In genomic region chr11:2139118-2139490, GRCh38 we compare ENCODE assay signal across 9 cellular contexts. TPM values are rescaled to one million over a fixed set of nuclear protein-coding genes. Genes with fewer than 3 reads are reported as not detected.
A peak's percentile ranks its signal among the peaks of the same experiment; 100 is the strongest.
DNase-seq lines count a peak whose midpoint lies in the region; ATAC-seq lines count a peak whose summit lies in the region.
"Had no signal": no experiment of that assay in that cellular context is flagged by ENCODE, and none has a peak within 500 bp of the region (broad histone marks: within the 10 kb centered on the region; RNA-seq: fewer than 3 reads in every experiment).

Gene IGF2 (minus strand): TSS chr11:2139389. CDS start chr11:2135523, 3,866 bp downstream.

- H3K9me3 Mint-ChIP-seq in stimulated activated naive CD8-positive, alpha-beta T cell treated with anti-CD3 and anti-CD28 coated beads, Interleukin-15, amount 100 ng/mL, for 72 hours, result no peaks in the 10 kb centered on the region
- H3K9me3 Mint-ChIP-seq in effector memory CD8-positive, alpha-beta T cell, result no peaks in the 10 kb centered on the region
- no peaks in the 10 kb centered on the region for H3K9me3 Mint-ChIP-seq in naive B cell

- no peak within 1 kb of the TSS for H3K27ac ChIP-seq in aorta (ENCODE audit: low read depth in 1 of 2, low read length in 2 of 2)

- 0 to 1% methylated on average over 15 to 58 of the region's 58 CpGs for WGBS in aorta, 2 donors

- H3K4me1 ChIP-seq in aorta (ENCODE audit: control insufficient read depth in 1 of 2, insufficient read depth in 2 of 2, low read length in 2 of 2), result no peaks in the 10 kb centered on the region

- H3K4me3 Mint-ChIP-seq in stimulated activated naive CD8-positive, alpha-beta T cell treated with anti-CD3 and anti-CD28 coated beads, Interleukin-15, amount 100 ng/mL, for 72 hours, result peak within 1 kb of the TSS; percentile 79 to 80
- peak within 1 kb of the TSS; percentile 77 to 80 for H3K4me3 Mint-ChIP-seq in effector memory CD8-positive, alpha-beta T cell
- peak within 1 kb of the TSS; percentile 78 to 95 (median 84) for H3K4me3 Mint-ChIP-seq in naive B cell

- ATAC-seq in stimulated activated naive CD8-positive, alpha-beta T cell treated with anti-CD3 and anti-CD28 coated beads, Interleukin-15, amount 100 ng/mL, for 72 hours, result no peak
- no peak for ATAC-seq in stimulated activated naive CD8-positive, alpha-beta T cell treated with anti-CD3 and anti-CD28 coated beads, Interleukin-15, Interleukin-2, amounts not matched to agents 100 U/mL and 50 U/mL, for 24 hours
- peak; percentile 29 for ATAC-seq in effector memory CD8-positive, alpha-beta T cell (replicated peaks)
- ATAC-seq in naive B cell (ENCODE audit: low read depth in 2 of 2), result peak; percentile 44 to 57
- ATAC-seq in aorta (ENCODE audit: low FRiP score), result no peak
- no peak for ATAC-seq in GM19023 (IDR thresholded peaks at IDR 0.05; ENCODE audit: unreplicated experiment)

- no peaks in the 10 kb centered on the region for H3K27me3 ChIP-seq in aorta (ENCODE audit: control insufficient read depth in 1 of 2, insufficient read depth in 2 of 2, low read length in 1 of 2)

- H3K4me1 Mint-ChIP-seq in stimulated activated naive CD8-positive, alpha-beta T cell treated with anti-CD3 and anti-CD28 coated beads, Interleukin-15, amount 100 ng/mL, for 72 hours, result peaks cover 49% of the 10 kb centered on the region
- peaks cover 0 to 7% of the 10 kb centered on the region in 2 donors for H3K4me1 Mint-ChIP-seq in effector memory CD8-positive, alpha-beta T cell (ENCODE audit: low read depth in 2 of 2)
- H3K4me1 Mint-ChIP-seq in naive B cell, result peaks cover 21 to 30% (median 26%) of the 10 kb centered on the region in 3 donors

- H3K9me3 ChIP-seq in aorta (ENCODE audit: control insufficient read depth, low read length), result no peaks in the 10 kb centered on the region

- peaks cover 87% of the 10 kb centered on the region for H3K27me3 Mint-ChIP-seq in stimulated activated naive CD8-positive, alpha-beta T cell treated with anti-CD3 and anti-CD28 coated beads, Interleukin-15, amount 100 ng/mL, for 72 hours
- peaks cover 61 to 78% of the 10 kb centered on the region in 2 donors for H3K27me3 Mint-ChIP-seq in effector memory CD8-positive, alpha-beta T cell
- peaks cover 35 to 74% (median 71%) of the 10 kb centered on the region in 3 donors for H3K27me3 Mint-ChIP-seq in naive B cell

- no peaks in the 10 kb centered on the region for H3K36me3 Mint-ChIP-seq in effector memory CD8-positive, alpha-beta T cell (ENCODE audit: insufficient read depth)
- H3K36me3 Mint-ChIP-seq in naive B cell, result no peaks in the 10 kb centered on the region

- intact Hi-C loops in aorta (cut with DNase I), result no loop called here

- DNase-seq in stimulated activated naive CD8-positive, alpha-beta T cell treated with anti-CD3 and anti-CD28 coated beads, Interleukin-15, amount 100 ng/mL, for 72 hours, result no peak
- no peak for DNase-seq in stimulated activated naive CD8-positive, alpha-beta T cell treated with anti-CD3 and anti-CD28 coated beads, Interleukin-15, Interleukin-2, amounts not matched to agents 100 U/mL and 50 U/mL, for 24 hours
- no peak for DNase-seq in effector memory CD8-positive, alpha-beta T cell
- DNase-seq in naive B cell, result no peak
- no peak for DNase-seq in aorta
- DNase-seq in retina, result no peak
- no peak for DNase-seq in DMS114 treated with DMSO at 0.1 percent for 48 hours (lab: John Stamatoyannopoulos, UW; ENCODE audit: unreplicated experiment)
- DNase-seq: activated CD4-positive, alpha-beta T cell treated with anti-CD3 and anti-CD28 coated beads, Interleukin-2, amount 50 U/mL, for 1 hour had no signal

- H3K4me3 ChIP-seq in aorta (ENCODE audit: low read length in 2 of 2), result peak within 1 kb of the TSS; percentile 21 to 28

- H3K36me3 ChIP-seq in aorta (ENCODE audit: control insufficient read depth in 1 of 2, insufficient read depth in 2 of 2, low read length in 1 of 2), result no peaks in the 10 kb centered on the region

- H3K27ac Mint-ChIP-seq in stimulated activated naive CD8-positive, alpha-beta T cell treated with anti-CD3 and anti-CD28 coated beads, Interleukin-15, amount 100 ng/mL, for 72 hours, result no peak within 1 kb of the TSS
- H3K27ac Mint-ChIP-seq in effector memory CD8-positive, alpha-beta T cell, result no peak within 1 kb of the TSS
- H3K27ac Mint-ChIP-seq in naive B cell, result peak within 1 kb of the TSS in 3 of 6 donors; percentile 70 to 91 (median 89)

RNA-seq across cellular contexts. Expression of gene IGF2, which starts in this region (rescaled TPM):
- not detected for polyA plus RNA-seq in naive B cell (ENCODE audit: low read depth in 6 of 6)
- 100 to 1,000 TPM in 1 of 2 donors, 10 to 100 TPM in 1; 83.5 to 620 TPM for total RNA-seq in aorta
- 1 to 10 TPM in 1 of 2 donors, under 1 TPM in 1; 0.67 to 1.8 TPM for polyA plus RNA-seq in aorta

Comparison
In these comparisons a context has a peak if more than half of its experiments do, and no peak if none do; other contexts are left out.
1. Peak in ATAC-seq in naive B cell; RNA of the gene not detected or under 1 TPM.